ENCODE assay signal across 8 cellular contexts in genomic region chr17:82273327-82274133, GRCh38. TPM values are rescaled to one million over a fixed set of nuclear protein-coding genes. Genes with fewer than 3 reads are reported as not detected.
DNase-seq lines count a peak whose midpoint lies in the region; ATAC-seq, FAIRE-seq and TF ChIP-seq lines count a peak whose summit lies in the region.

CSNK1D (minus strand) TSS chr17:82273700; CDS start chr17:82273381, 319 bp downstream.

- no peaks in the 10 kb centered on the region for H3K9me3 Mint-ChIP-seq in activated naive CD8-positive, alpha-beta T cell treated with anti-CD3 and anti-CD28 coated beads, Interleukin-2, amount 10 ng/mL, durations not matched to agents 7 days and 5 days

- peaks cover 27 to 47% (median 32%) of the 10 kb centered on the region in 3 donors for H3K4me1 ChIP-seq in pancreas
- peaks cover 15% of the 10 kb centered on the region for H3K4me1 ChIP-seq in thymus (ENCODE audit: control insufficient read depth, insufficient read depth, low read length)

- H3K36me3 Mint-ChIP-seq in activated naive CD8-positive, alpha-beta T cell treated with anti-CD3 and anti-CD28 coated beads, Interleukin-2, amount 10 ng/mL, durations not matched to agents 7 days and 5 days = peaks cover 16% of the 10 kb centered on the region

- H3K27ac ChIP-seq in pancreas (peak within 1 kb of the TSS; percentile 97 to 99 (median 98)), thymus (ENCODE audit: low read depth) (peak within 1 kb of the TSS; percentile 97)

- H3K27me3 Mint-ChIP-seq in activated naive CD8-positive, alpha-beta T cell treated with anti-CD3 and anti-CD28 coated beads, Interleukin-2, amount 10 ng/mL, durations not matched to agents 7 days and 5 days = no peaks in the 10 kb centered on the region

- H3K27me3 ChIP-seq in GM06990 (replicated peaks; ENCODE audit: control insufficient read depth, insufficient read depth, low read length) (no peaks in the 10 kb centered on the region), pancreas (no peaks in the 10 kb centered on the region), thymus (ENCODE audit: control insufficient read depth, insufficient read depth) (no peaks in the 10 kb centered on the region)

- WGBS in pancreas, 2 donors = 3% methylated on average over 69 to 80 of the region's 80 CpGs
- 8% methylated on average over 80 of the region's 80 CpGs for WGBS in thymus

- intact Hi-C loops in Right ventricle myocardium inferior (cut with DNase I) = loop anchor here (1.0 to 5.0 kb wide), 2 partner anchors 19 to 41 kb away; no protein-coding TSS in a partner anchor
- intact Hi-C loops in pancreas (cut with DNase I) = no loop called here

- H3K4me1 Mint-ChIP-seq in activated naive CD8-positive, alpha-beta T cell treated with anti-CD3 and anti-CD28 coated beads, Interleukin-2, amount 10 ng/mL, durations not matched to agents 7 days and 5 days = peaks cover 29% of the 10 kb centered on the region

- peak within 1 kb of the TSS; percentile 91 for H3K4me3 Mint-ChIP-seq in activated naive CD8-positive, alpha-beta T cell treated with anti-CD3 and anti-CD28 coated beads, Interleukin-2, amount 10 ng/mL, durations not matched to agents 7 days and 5 days

- TF ChIP-seq CTCF in GM06990 (IDR thresholded peaks at IDR 0.05; ENCODE audit: insufficient read depth, low read length, poor library complexity, severe bottlenecking) (no peak), pancreas (IDR thresholded peaks at IDR 0.05) (no peak)

- peak within 1 kb of the TSS; percentile 91 for H3K4me3 ChIP-seq in GM06990 (replicated peaks; ENCODE audit: low read depth, low read length)
- peak within 1 kb of the TSS; percentile 76 to 97 (median 90) for H3K4me3 ChIP-seq in pancreas
- H3K4me3 ChIP-seq in thymus (ENCODE audit: low read length) = peak within 1 kb of the TSS; percentile 98

- ATAC-seq in HG02610 (IDR thresholded peaks at IDR 0.05; ENCODE audit: unreplicated experiment) (peak; percentile 61), Right ventricle myocardium inferior (peak; percentile 95), pancreas (peak; percentile 90 to 94 (median 92))
- peak; percentile 73 for ATAC-seq in activated naive CD8-positive, alpha-beta T cell treated with anti-CD3 and anti-CD28 coated beads, Interleukin-2, amount 10 ng/mL, durations not matched to agents 7 days and 5 days (ENCODE audit: low read depth)

- POLR2A ChIA-PET in activated naive CD8-positive, alpha-beta T cell treated with anti-CD3 and anti-CD28 coated beads, Interleukin-2, amount 10 ng/mL, durations not matched to agents 7 days and 5 days (lab: Charles Lee) = interaction anchor here (0.9 to 5.0 kb wide), 8 partner anchors 9 to 44 kb away, joined by 3 to 37 read pairs (median 4); no protein-coding TSS in a partner anchor

- H3K36me3 ChIP-seq in GM06990 (ENCODE audit: control insufficient read depth, insufficient read depth, low read length) (peaks cover 14% of the 10 kb centered on the region), pancreas (no peaks in the 10 kb centered on the region), thymus (ENCODE audit: control insufficient read depth, insufficient read depth) (peaks cover 30% of the 10 kb centered on the region)

- H3K27ac Mint-ChIP-seq in activated naive CD8-positive, alpha-beta T cell treated with anti-CD3 and anti-CD28 coated beads, Interleukin-2, amount 10 ng/mL, durations not matched to agents 7 days and 5 days = peak within 1 kb of the TSS; percentile 99

- no peak for FAIRE-seq in pancreas (lab: Jason Lieb, UNC)

- DNase-seq in GM06990 (ENCODE audit: extremely low read depth, insufficient read length) = peak; percentile 89
- DNase-seq in NCI-H1417 (lab: John Stamatoyannopoulos, UW) = peak; percentile 85 to 95 (median 93)
- peak; percentile 77 for DNase-seq in SW480 (ENCODE audit: low spot score)
- peak; percentile 97 for DNase-seq in activated naive CD8-positive, alpha-beta T cell treated with anti-CD3 and anti-CD28 coated beads, Interleukin-2, amount 10 ng/mL, durations not matched to agents 7 days and 5 days
- peak; percentile 96 for DNase-seq in Right ventricle myocardium inferior (ENCODE audit: missing footprints)
- peak; percentile 89 to 98 (median 94) for DNase-seq in pancreas

- H3K9me3 ChIP-seq in pancreas (no peaks in the 10 kb centered on the region), thymus (ENCODE audit: control insufficient read depth) (no peaks in the 10 kb centered on the region)

RNA-seq across cellular contexts. Expression of gene CSNK1D, which starts in this region (rescaled TPM):
- 100 to 1,000 TPM; 135 to 140 TPM for total RNA-seq in activated naive CD8-positive, alpha-beta T cell treated with anti-CD3 and anti-CD28 coated beads, Interleukin-2, amount 10 ng/mL, durations not matched to agents 7 days and 5 days
- total RNA-seq in Right ventricle myocardium inferior = 62.6 TPM
- total RNA-seq in pancreas = 10 to 100 TPM; 47.1 to 81.6 (median 62.5) TPM
- 100 to 1,000 TPM; 101 to 107 TPM for polyA plus RNA-seq in pancreas
- 113 TPM for polyA plus RNA-seq in thymus

Comparison
In these comparisons a context has a peak if more than half of its experiments do, and no peak if none do; other contexts are left out.
1. Peak in every context shown above with its lines: DNase-seq, ATAC-seq, H3K4me3 ChIP-seq and H3K27ac ChIP-seq.